9 cellular contexts compared by ENCODE assay signal in genomic region chr20:35306931-35307517, GRCh38. TPM values are rescaled to one million over a fixed set of nuclear protein-coding genes. Genes with fewer than 3 reads are reported as not detected.
DNase-seq lines count a peak whose midpoint lies in the region; ATAC-seq and TF ChIP-seq lines count a peak whose summit lies in the region.
"Had no signal": no experiment of that assay in that cellular context is flagged by ENCODE, and none has a peak within 500 bp of the region (broad histone marks: within the 10 kb centered on the region; RNA-seq: fewer than 3 reads in every experiment).

No MANE protein-coding gene starts in this region.

- peaks cover 8% of the 10 kb centered on the region for H3K36me3 Mint-ChIP-seq in CD4-positive, CD25-positive, alpha-beta regulatory T cell

- H3K79me2 ChIP-seq in OCI-LY3 (ENCODE audit: low read length) (no peaks in the 10 kb centered on the region), smooth muscle cell (ENCODE audit: low read depth) (no peaks in the 10 kb centered on the region)

- no peak overlapping the region for H2AFZ ChIP-seq in OCI-LY3 (ENCODE audit: low read depth, low read length)
- H2AFZ ChIP-seq in smooth muscle cell (ENCODE audit: low read depth) = no peak overlapping the region

- no peak overlapping the region for H3K4me3 Mint-ChIP-seq in CD4-positive, CD25-positive, alpha-beta regulatory T cell

- H3K27me3 ChIP-seq in CD4-positive, CD25-positive, alpha-beta regulatory T cell (ENCODE audit: control insufficient read depth, insufficient read depth, low read length) = no peaks in the 10 kb centered on the region
- H3K27me3 ChIP-seq in HAP-1 (ENCODE audit: low read depth) (no peaks in the 10 kb centered on the region), OCI-LY3 (ENCODE audit: low read depth, low read length) (no peaks in the 10 kb centered on the region), smooth muscle cell (ENCODE audit: low read depth) (no peaks in the 10 kb centered on the region)

- H3F3A ChIP-seq in smooth muscle cell (ENCODE audit: low read depth) = peaks cover 23% of the 10 kb centered on the region

- H3K36me3 ChIP-seq in CD4-positive, CD25-positive, alpha-beta regulatory T cell (ENCODE audit: control insufficient read depth, insufficient read depth, low read length) = peaks cover 4% of the 10 kb centered on the region
- H3K36me3 ChIP-seq in HAP-1 (replicated peaks) (peaks cover 9% of the 10 kb centered on the region), OCI-LY3 (replicated peaks; ENCODE audit: low read depth, low read length) (no peaks in the 10 kb centered on the region), smooth muscle cell (ENCODE audit: low read depth) (no peaks in the 10 kb centered on the region)

- H3K9me3 Mint-ChIP-seq in CD4-positive, CD25-positive, alpha-beta regulatory T cell = no peaks in the 10 kb centered on the region

- peak; percentile 81 for TF ChIP-seq CTCF in OCI-LY3 (IDR thresholded peaks at IDR 0.05; ENCODE audit: low read depth, low read length)
- TF ChIP-seq CTCF in astrocyte of the spinal cord (IDR thresholded peaks at IDR 0.05; ENCODE audit: low read depth, low read length) = peak; percentile 90
- TF ChIP-seq CTCF in smooth muscle cell (IDR thresholded peaks at IDR 0.05; ENCODE audit: borderline replicate concordance, insufficient read depth, poor library complexity, severe bottlenecking) = peak; percentile 57

- H3K27ac ChIP-seq in CD4-positive, CD25-positive, alpha-beta regulatory T cell (ENCODE audit: insufficient read depth, low read length, poor library complexity, severe bottlenecking) = no peak overlapping the region
- H3K27ac ChIP-seq in OCI-LY3 (ENCODE audit: low read length) (no peak overlapping the region), smooth muscle cell (ENCODE audit: low read depth) (peak overlapping the region; percentile 99)

- no peak overlapping the region for H3K9ac ChIP-seq in OCI-LY3 (ENCODE audit: low read length)
- peak overlapping the region; percentile 72 for H3K9ac ChIP-seq in smooth muscle cell (ENCODE audit: low read depth)

- ATAC-seq in CD4-positive, CD25-positive, alpha-beta regulatory T cell (ENCODE audit: low read depth in 2 of 2) = no peak
- ATAC-seq in GM21447 (IDR thresholded peaks at IDR 0.05; ENCODE audit: unreplicated experiment) (no peak), GM21390 (IDR thresholded peaks at IDR 0.05; ENCODE audit: unreplicated experiment) (no peak)

- peak in 1 of 3 donors; percentile 35 for DNase-seq in CD4-positive, CD25-positive, alpha-beta regulatory T cell
- peak; percentile 52 to 76 for DNase-seq in HAP-1 (ENCODE audit: low spot score in 2 of 2)
- DNase-seq in astrocyte of the spinal cord (ENCODE audit: low read depth, low spot score) = peak; percentile 76
- DNase-seq in iPS-NIHi11 (ENCODE audit: low spot score) = peak; percentile 78
- peak; percentile 15 for DNase-seq in smooth muscle cell (lab: John Stamatoyannopoulos, UW; ENCODE audit: unreplicated experiment)

- in situ Hi-C loops in HAP-1 (cut with MboI; ENCODE audit: low sequenced_read_pairs) (no loop called here), astrocyte of the spinal cord (cut with HindIII; ENCODE audit: low sequenced_read_pairs) (loop anchor here (25.0 kb wide), 1 partner anchor 130 kb away; the partner anchor contains the start of gene GDF5)

- no peak overlapping the region for H3K4me2 ChIP-seq in OCI-LY3 (ENCODE audit: low read length)
- peak overlapping the region; percentile 64 for H3K4me2 ChIP-seq in smooth muscle cell

- 46% methylated on average over 4 of the region's 4 CpGs for WGBS in smooth muscle cell (ENCODE audit: low lambda C conversion rate)

- H3K27me3 Mint-ChIP-seq in CD4-positive, CD25-positive, alpha-beta regulatory T cell = no peaks in the 10 kb centered on the region

- H3K9me3 ChIP-seq in CD4-positive, CD25-positive, alpha-beta regulatory T cell (ENCODE audit: control insufficient read depth in 2 of 2, low read length in 2 of 2) = no peaks in the 10 kb centered on the region
- H3K9me3 ChIP-seq in HAP-1 (no peaks in the 10 kb centered on the region), OCI-LY3 (ENCODE audit: insufficient read depth, low read length) (no peaks in the 10 kb centered on the region), smooth muscle cell (replicated peaks; ENCODE audit: low read depth) (no peaks in the 10 kb centered on the region)

- H4K20me1 ChIP-seq in OCI-LY3 (ENCODE audit: insufficient read depth, low read length) = no peaks in the 10 kb centered on the region
- no peaks in the 10 kb centered on the region for H4K20me1 ChIP-seq in smooth muscle cell (ENCODE audit: low read depth)

- peaks cover 7% of the 10 kb centered on the region for H3K4me1 ChIP-seq in CD4-positive, CD25-positive, alpha-beta regulatory T cell (ENCODE audit: control insufficient read depth, insufficient read depth, low read length, poor library complexity, severe bottlenecking)
- H3K4me1 ChIP-seq in HAP-1 = no peaks in the 10 kb centered on the region
- H3K4me1 ChIP-seq in OCI-LY3 (ENCODE audit: low read length) = peaks cover 35% of the 10 kb centered on the region
- peaks cover 19% of the 10 kb centered on the region for H3K4me1 ChIP-seq in smooth muscle cell (ENCODE audit: low read depth)

- H3K4me1 Mint-ChIP-seq in CD4-positive, CD25-positive, alpha-beta regulatory T cell = peaks cover 4 to 20% (median 8%) of the 10 kb centered on the region in 4 donors

- peak overlapping the region; percentile 5 to 45 (median 36) for H3K27ac Mint-ChIP-seq in CD4-positive, CD25-positive, alpha-beta regulatory T cell

- no peak overlapping the region for H3K4me3 ChIP-seq in CD4-positive, CD25-positive, alpha-beta regulatory T cell (ENCODE audit: low read depth, low read length)
- no peak overlapping the region for H3K4me3 ChIP-seq in HAP-1
- no peak overlapping the region for H3K4me3 ChIP-seq in OCI-LY3 (ENCODE audit: low read length)
- no peak overlapping the region for H3K4me3 ChIP-seq in astrocyte of the spinal cord (ENCODE audit: low read depth, low read length)
- no peak overlapping the region for H3K4me3 ChIP-seq in smooth muscle cell

RNA-seq across cellular contexts. Expression of gene FAM83C, which starts 14.8 kb away (rescaled TPM):
- not detected for total RNA-seq in CD4-positive, CD25-positive, alpha-beta regulatory T cell
- not detected for polyA plus RNA-seq in CD4-positive, CD25-positive, alpha-beta regulatory T cell
- 0.27 and 0.49 TPM in 2 replicates for total RNA-seq in smooth muscle cell
- 0.05 TPM in 1 of 2 replicates, not detected in the other for polyA plus RNA-seq in smooth muscle cell
- total RNA-seq: T-helper 1 cell treated with Interleukin-12 subunit alpha and Interleukin-12 subunit beta and Interleukin-4 antibody, amounts not matched to agents 30 ng/mL and 1 ng/mL, for 36 hours had no signal

RNA-seq across cellular contexts. Expression of gene EIF6, which starts 22.5 kb away (rescaled TPM):
- total RNA-seq in CD4-positive, CD25-positive, alpha-beta regulatory T cell = 52.2 TPM
- polyA plus RNA-seq in CD4-positive, CD25-positive, alpha-beta regulatory T cell = 100 to 1,000 TPM; 170 to 203 (median 185) TPM
- total RNA-seq in smooth muscle cell = 76.4 and 110 TPM in 2 replicates
- polyA plus RNA-seq in smooth muscle cell = 179 and 251 TPM in 2 replicates

RNA-seq across cellular contexts. Expression of gene MMP24OS, which starts 29.1 kb away (rescaled TPM):
- 50.6 TPM for total RNA-seq in CD4-positive, CD25-positive, alpha-beta regulatory T cell
- polyA plus RNA-seq in CD4-positive, CD25-positive, alpha-beta regulatory T cell = 10 to 100 TPM in 1 of 4 donors, 1 to 10 TPM in 3; 8.7 to 10.2 (median 9.3) TPM
- 14.3 and 22.7 TPM in 2 replicates for total RNA-seq in smooth muscle cell
- 43.7 and 44.7 TPM in 2 replicates for polyA plus RNA-seq in smooth muscle cell
